In the genomic region with DNA sequence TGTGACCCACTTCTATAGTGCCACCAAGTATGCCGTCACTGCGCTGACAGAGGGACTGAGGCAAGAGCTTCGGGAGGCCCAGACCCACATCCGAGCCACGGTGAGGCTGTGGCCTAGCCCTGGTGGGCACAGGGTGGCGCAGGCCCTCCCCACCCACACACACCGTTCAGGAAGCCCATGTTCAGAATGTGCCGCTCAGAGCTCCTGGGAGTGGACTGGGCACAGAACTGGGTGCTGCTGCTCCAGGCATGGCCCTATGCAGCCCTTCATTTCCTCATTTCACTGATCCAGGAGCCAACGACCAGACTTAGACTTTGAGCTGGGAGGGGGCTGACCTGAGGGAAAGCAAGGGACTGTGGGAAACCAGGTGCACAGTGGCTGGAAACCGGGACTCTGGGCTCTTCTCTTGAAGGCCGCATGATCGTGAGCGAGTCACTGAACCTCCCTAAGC, we compare ENCODE assay signal across 1 cellular context.
A peak's percentile ranks its signal among the peaks of the same experiment; 100 is the strongest.
TF ChIP-seq lines count a peak whose summit lies in the region.

No MANE protein-coding gene starts in this region.

TF ChIP-seq in K562, 482 proteins besides CTCF, POLR2A, EP300 and RAD21:
- TF ChIP-seq REST (CRISPR knock-in tag; IDR thresholded peaks at IDR 0.05; ENCODE audit: low read depth) (no peak), POLR2G (IDR thresholded peaks at IDR 0.05; ENCODE audit: low read depth, low read length) (peak; percentile 57; the same call in 1 of the 2 replicates)
